Comparison of ENCODE assay signal across 10 cellular contexts in the genomic region with DNA sequence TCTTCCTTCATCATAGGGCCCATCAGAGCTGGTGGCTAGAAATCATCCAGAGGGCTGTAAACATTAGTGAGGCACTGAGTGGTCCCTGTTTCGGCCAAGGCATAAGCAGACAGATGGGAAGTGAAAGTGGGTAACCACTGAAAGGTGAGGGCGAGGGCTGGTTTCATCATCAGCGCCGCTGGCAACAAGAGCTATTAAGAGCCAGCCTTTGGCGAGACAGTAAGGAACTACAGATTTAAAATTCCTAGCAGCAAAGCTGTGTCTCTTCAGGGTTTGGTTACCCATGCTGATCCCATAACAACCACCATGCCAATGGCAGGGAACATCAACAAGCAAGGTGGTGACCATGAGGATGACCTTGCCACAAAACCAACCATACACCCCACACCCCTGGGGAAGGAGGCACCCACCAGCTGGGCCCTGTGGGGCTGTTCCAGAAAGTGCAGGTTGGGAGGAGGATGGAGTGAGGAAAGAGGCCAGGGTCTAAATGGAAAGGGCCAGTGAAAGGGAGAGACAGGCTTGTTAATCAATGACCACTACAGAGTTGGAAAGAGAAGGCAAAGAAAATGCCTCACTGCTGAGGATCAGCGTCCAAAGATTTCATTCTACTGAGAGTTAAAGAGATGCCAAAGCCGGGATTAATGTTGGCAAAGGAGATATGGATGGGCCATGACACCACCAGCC. TPM values are rescaled to one million over a fixed set of nuclear protein-coding genes. Genes with fewer than 3 reads are reported as not detected.
DNase-seq lines count a peak whose midpoint lies in the region; ATAC-seq and TF ChIP-seq lines count a peak whose summit lies in the region.
"Had no signal": no experiment of that assay in that cellular context is flagged by ENCODE, and none has a peak within 500 bp of the region (broad histone marks: within the 10 kb centered on the region; RNA-seq: fewer than 3 reads in every experiment).

No MANE protein-coding gene starts in this region.

- H3K9me3 ChIP-seq in esophagus muscularis mucosa: no peaks in the 10 kb centered on the region
- no peaks in the 10 kb centered on the region for H3K9me3 ChIP-seq in PC-3 (ENCODE audit: low read length)
- H3K9me3 ChIP-seq in H9 (ENCODE audit: control insufficient read depth, low read depth, low read length): no peaks in the 10 kb centered on the region

- no peak overlapping the region for H3K14ac ChIP-seq in H9 (ENCODE audit: insufficient read depth, low read length)

- H3T11ph ChIP-seq in H9 (ENCODE audit: low read length): no peak overlapping the region

- no peak overlapping the region for H3K23ac ChIP-seq in H9 (ENCODE audit: insufficient read length, low read depth, low read length)

- H3K56ac ChIP-seq in H9 (ENCODE audit: insufficient read length, low read depth, low read length): no peak overlapping the region

- no peak for TF ChIP-seq EP300 in esophagus muscularis mucosa (IDR thresholded peaks at IDR 0.05)

- no TSS peak for BruUV-seq in PC-3 (replicated peaks; lab: Mats Ljungman, UMichigan)

- H2AK5ac ChIP-seq in H9 (ENCODE audit: insufficient read length, low read length): no peak overlapping the region

- peaks cover 10% of the 10 kb centered on the region for H3F3A ChIP-seq in PC-3 (ENCODE audit: low read length, unreplicated experiment)

- 78% methylated on average over 6 of the region's 7 CpGs for WGBS in esophagus muscularis mucosa
- no CpG with 5 or more reads among the region's 7 CpGs for WGBS in H9 (ENCODE audit: extremely low coverage, insufficient read length, low lambda C conversion rate)

- H3K27ac ChIP-seq in esophagus muscularis mucosa (replicated peaks in 1 of 4) (no peak overlapping the region), PC-3 (ENCODE audit: low read length) (no peak overlapping the region), H9 (ENCODE audit: insufficient read length, low read depth, low read length) (no peak overlapping the region)

- no peak overlapping the region for H2BK120ac ChIP-seq in H9 (ENCODE audit: low read depth, low read length, poor library complexity, severe bottlenecking)

- H3K9me2 ChIP-seq in PC-3 (replicated peaks; ENCODE audit: low read length): no peaks in the 10 kb centered on the region

- H3K9ac ChIP-seq in PC-3 (ENCODE audit: low read length) (no peak overlapping the region), H9 (ENCODE audit: extremely low read depth, insufficient read length, low read length) (no peak overlapping the region)

- H3K4me1 Mint-ChIP-seq in H9: peaks cover 11 to 15% of the 10 kb centered on the region in 2 experiments

- no peaks in the 10 kb centered on the region for H3K79me1 ChIP-seq in H9 (ENCODE audit: insufficient read depth, low read depth, low read length, poor library complexity, severe bottlenecking)

- H3K18ac ChIP-seq in H9 (ENCODE audit: insufficient read length, low read depth, low read length): no peak overlapping the region

- intact Hi-C loops in esophagus muscularis mucosa (cut with DNase I) (no loop called here), PC-3 (cut with micrococcal nuclease) (no loop called here)

- no peaks in the 10 kb centered on the region for H3K79me2 ChIP-seq in PC-3 (ENCODE audit: low read length)
- no peaks in the 10 kb centered on the region for H3K79me2 ChIP-seq in H9 (ENCODE audit: insufficient read depth, low read length)

- H3K27me3 ChIP-seq in esophagus muscularis mucosa: no peaks in the 10 kb centered on the region
- H3K27me3 ChIP-seq in PC-3 (ENCODE audit: low read length): no peaks in the 10 kb centered on the region
- H3K27me3 ChIP-seq in H9 (ENCODE audit: insufficient read depth, low read length): no peaks in the 10 kb centered on the region

- no peaks in the 10 kb centered on the region for H3K36me3 Mint-ChIP-seq in H9 (ENCODE audit: insufficient read depth in 1 of 3, low read depth in 3 of 3)

- H3K23me2 ChIP-seq in H9 (ENCODE audit: insufficient read length, low read depth, low read length, poor library complexity, severe bottlenecking): no peaks in the 10 kb centered on the region

- no peak overlapping the region for H3K4me2 ChIP-seq in PC-3 (ENCODE audit: low read length)
- H3K4me2 ChIP-seq in H9 (ENCODE audit: insufficient read depth, insufficient read length, low read length): no peak overlapping the region

- POLR2A ChIA-PET in PC-3 (lab: Charles Lee; ENCODE audit: unreplicated experiment): no interaction called here

- no peak overlapping the region for H2BK20ac ChIP-seq in H9 (ENCODE audit: low read depth, low read length, poor library complexity, severe bottlenecking)

- CTCF ChIA-PET in PC-3 (lab: Charles Lee): no interaction called here

- H3K4ac ChIP-seq in H9 (ENCODE audit: low read depth, low read length): no peak overlapping the region

- H2BK15ac ChIP-seq in H9 (ENCODE audit: low read depth, low read length): no peak overlapping the region

- ATAC-seq in GM18519 (IDR thresholded peaks at IDR 0.05; ENCODE audit: low FRiP score, unreplicated experiment) (peak; percentile 72), GM21528 (IDR thresholded peaks at IDR 0.05; ENCODE audit: low FRiP score, unreplicated experiment) (peak; percentile 80), HG03469 (IDR thresholded peaks at IDR 0.05; ENCODE audit: unreplicated experiment) (peak; percentile 78), PC-3 (no peak)

- no peak overlapping the region for H3K27ac Mint-ChIP-seq in H9

- H2BK12ac ChIP-seq in H9 (ENCODE audit: insufficient read length, low read depth, low read length): no peak overlapping the region

- TF ChIP-seq POLR2A in esophagus muscularis mucosa (IDR thresholded peaks at IDR 0.05; ENCODE audit: low read depth): no peak

- no peak overlapping the region for H3K4me3 Mint-ChIP-seq in H9

- H3K4me3 ChIP-seq in esophagus muscularis mucosa (no peak overlapping the region), PC-3 (ENCODE audit: low read length) (no peak overlapping the region)

- H4K8ac ChIP-seq in H9 (replicated peaks; ENCODE audit: insufficient read length, low read depth, low read length): no peak overlapping the region

- H2AFZ ChIP-seq in PC-3 (ENCODE audit: low read length): no peak overlapping the region
- no peak overlapping the region for H2AFZ ChIP-seq in H9 (ENCODE audit: low read length)

- H3K27me3 Mint-ChIP-seq in H9 (ENCODE audit: low read depth): peaks cover 5% of the 10 kb centered on the region

- no peaks in the 10 kb centered on the region; a peak in 1 of 5 replicates for H3K9me3 Mint-ChIP-seq in H9

- H4K5ac ChIP-seq in H9 (ENCODE audit: insufficient read length, low read depth, low read length): no peak overlapping the region

- TF ChIP-seq CTCF in esophagus muscularis mucosa (IDR thresholded peaks at IDR 0.05) (no peak), PC-3 (conservative IDR thresholded peaks at IDR 0.05; ENCODE audit: low read depth, low read length) (no peak), H9 (conservative IDR thresholded peaks at IDR 0.05) (no peak)

- no peaks in the 10 kb centered on the region for H4K20me1 ChIP-seq in PC-3 (ENCODE audit: low read length)
- no peaks in the 10 kb centered on the region for H4K20me1 ChIP-seq in H9 (ENCODE audit: control insufficient read depth, insufficient read depth, insufficient read length)

- peaks cover 0 to 10% (median 3%) of the 10 kb centered on the region in 4 donors for H3K4me1 ChIP-seq in esophagus muscularis mucosa
- H3K4me1 ChIP-seq in PC-3 (ENCODE audit: insufficient read depth, low read length): peaks cover 26% of the 10 kb centered on the region
- H3K4me1 ChIP-seq in H9 (ENCODE audit: insufficient read depth, low read length): peaks cover under 1% of the 10 kb centered on the region; the same call in 1 of the 2 replicates

- DNase-seq in esophagus muscularis mucosa (ENCODE audit: extremely low spot score) (peak; percentile 31), NCI-H526 (lab: John Stamatoyannopoulos, UW) (no peak), NCI-H2081 (lab: John Stamatoyannopoulos, UW) (no peak), PC-3 (no peak), H9 (no peak)
- DNase-seq: effector memory CD4-positive, alpha-beta T cell; mammary epithelial cell had no signal

- H3K36me3 ChIP-seq in esophagus muscularis mucosa: no peaks in the 10 kb centered on the region
- H3K36me3 ChIP-seq in PC-3 (ENCODE audit: low read depth, low read length): no peaks in the 10 kb centered on the region

- no peak overlapping the region for H4K91ac ChIP-seq in H9 (ENCODE audit: insufficient read length, low read depth, low read length)

- no peak overlapping the region for H2BK5ac ChIP-seq in H9 (ENCODE audit: insufficient read length, low read length)

RNA-seq across cellular contexts. Expression of gene SLC20A1, which starts 9.0 kb away (rescaled TPM):
- total RNA-seq in esophagus muscularis mucosa (10 to 100 TPM; 12.0 to 34.1 (median 14.9) TPM), PC-3 (2014; rRNA removed) (209 and 257 TPM in 2 replicates), H9 (2021) (120 and 123 TPM in 2 replicates)

RNA-seq across cellular contexts. Expression of gene CHCHD5, which starts 52.3 kb away (rescaled TPM):
- total RNA-seq in esophagus muscularis mucosa (10 to 100 TPM; 12.0 to 21.9 (median 16.1) TPM), PC-3 (2014; rRNA removed) (25.4 and 27.9 TPM in 2 replicates), H9 (2021) (30.6 and 32.3 TPM in 2 replicates)
